Comparison of ENCODE assay signal across 1 cellular context in genomic region chr2:187566712-187567111, GRCh38.
TF ChIP-seq lines count a peak whose summit lies in the region.

No MANE protein-coding gene starts in this region.

TF ChIP-seq in GM23338, 12 proteins besides CTCF, POLR2A, EP300 and RAD21 (continued from another document):
- TF ChIP-seq ZNF462 (CRISPR knock-in tag; IDR thresholded peaks at IDR 0.05) (no peak), JUNB (IDR thresholded peaks at IDR 0.05; ENCODE audit: unreplicated experiment) (no peak), EZH2 (IDR thresholded peaks at IDR 0.05; ENCODE audit: low read depth, unreplicated experiment) (no peak), ZNF331 (CRISPR knock-in tag; IDR thresholded peaks at IDR 0.05; ENCODE audit: low read depth) (no peak)
